ENCODE assay signal across 1 cellular context in genomic region chr7:44074349-44074695, GRCh38.
TF ChIP-seq lines count a peak whose summit lies in the region.

No MANE protein-coding gene starts in this region.

TF ChIP-seq in IMR-90, 13 proteins besides CTCF, POLR2A, EP300 and RAD21:
- no peak for TF ChIP-seq RCOR1 (IDR thresholded peaks at IDR 0.05; ENCODE audit: insufficient replicate concordance, low read length)
